10 cellular contexts compared by ENCODE assay signal in the genomic region with DNA sequence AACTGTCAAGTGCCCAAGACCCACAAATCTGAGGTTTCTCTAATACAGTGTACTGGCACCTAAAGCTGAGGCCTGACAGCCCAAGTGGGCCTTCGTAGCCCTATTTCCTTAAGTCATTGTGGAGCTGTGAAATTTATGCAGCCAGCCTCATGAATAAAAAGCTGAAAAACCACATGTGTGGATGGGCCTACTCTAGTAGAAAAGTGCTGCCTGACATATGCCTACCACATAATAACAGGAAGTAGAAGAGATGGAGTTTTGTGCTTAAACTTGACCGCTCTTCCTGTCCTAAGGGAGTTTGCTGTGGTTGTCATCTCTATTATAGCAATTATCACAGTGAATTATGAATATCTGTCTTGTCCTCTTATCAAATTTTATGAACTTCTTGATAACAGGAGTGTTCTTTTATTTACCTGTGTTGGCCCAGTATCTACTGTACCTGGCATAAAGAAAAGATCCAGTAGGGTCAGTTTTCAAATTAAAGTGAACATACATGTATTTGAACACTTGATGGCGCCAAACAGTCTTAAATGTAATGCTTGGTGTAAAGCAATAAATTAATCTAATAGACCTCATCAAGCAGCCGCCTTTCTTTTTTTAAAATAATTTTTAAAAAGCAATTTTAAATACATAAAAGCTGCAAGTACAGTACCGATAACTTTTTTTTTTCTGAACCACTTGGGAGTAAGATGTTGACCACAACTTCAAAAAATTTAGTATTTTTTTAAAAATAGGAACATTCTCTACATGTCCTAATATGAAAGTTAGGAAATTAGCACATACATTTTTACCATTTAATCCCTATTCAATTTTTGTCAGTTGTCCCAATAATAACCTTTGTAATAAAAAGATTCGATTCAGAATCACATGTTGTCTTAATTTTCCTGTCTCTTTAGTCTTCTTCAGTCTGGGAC. TPM values are rescaled to one million over a fixed set of nuclear protein-coding genes. Genes with fewer than 3 reads are reported as not detected.
DNase-seq lines count a peak whose midpoint lies in the region; ATAC-seq and TF ChIP-seq lines count a peak whose summit lies in the region.
"Had no signal": no experiment of that assay in that cellular context is flagged by ENCODE, and none has a peak within 500 bp of the region (broad histone marks: within the 10 kb centered on the region; RNA-seq: fewer than 3 reads in every experiment).

No MANE protein-coding gene starts in this region.

- H3K36me3 Mint-ChIP-seq in progenitor cell of endocrine pancreas (ENCODE audit: insufficient read depth), result peaks cover 5% of the 10 kb centered on the region

- H3K9me3 Mint-ChIP-seq in progenitor cell of endocrine pancreas (ENCODE audit: low read depth), result no peaks in the 10 kb centered on the region

- H3K4me1 Mint-ChIP-seq in progenitor cell of endocrine pancreas (ENCODE audit: low read depth), result peaks cover 7% of the 10 kb centered on the region

- CTCF ChIA-PET in RWPE1 (lab: Yijun Ruan, JAX), result interaction anchor here (0.5 to 1.5 kb wide), 5 partner anchors 11 to 1093 kb away, joined by 4 to 7 read pairs (median 4); no protein-coding TSS in a partner anchor

- POLR2A ChIA-PET in RWPE1 (lab: Yijun Ruan, JAX; ENCODE audit: low non-redundant PET), result no interaction called here

- H3K27me3 Mint-ChIP-seq in progenitor cell of endocrine pancreas, result no peaks in the 10 kb centered on the region
- H3K27me3 Mint-ChIP-seq: activated naive CD8-positive, alpha-beta T cell had no signal

- peak; percentile 0 for DNase-seq in NCI-H187 treated with DMSO at 0.1 percent for 48 hours (lab: John Stamatoyannopoulos, UW)
- no peak for DNase-seq in NCI-H187 (lab: John Stamatoyannopoulos, UW)
- peak; percentile 63 for DNase-seq in M059J (ENCODE audit: low read depth)
- DNase-seq in RWPE1 (ENCODE audit: low spot score), result peak; percentile 74
- DNase-seq in fibroblast of peridontal ligament (ENCODE audit: extremely low read depth), result peak; percentile 66
- DNase-seq in progenitor cell of endocrine pancreas (ENCODE audit: low spot score, unreplicated experiment), result no peak
- DNase-seq in 8988T, result no peak

- H3K27ac Mint-ChIP-seq in progenitor cell of endocrine pancreas, result no peak overlapping the region
- H3K27ac Mint-ChIP-seq: activated naive CD8-positive, alpha-beta T cell had no signal

- H3K4me3 Mint-ChIP-seq in progenitor cell of endocrine pancreas (ENCODE audit: low read depth), result no peak overlapping the region
- H3K4me3 Mint-ChIP-seq: activated naive CD8-positive, alpha-beta T cell had no signal

- TF ChIP-seq CTCF in RWPE1 (conservative IDR thresholded peaks at IDR 0.05; ENCODE audit: low read depth) (peak; percentile 83), progenitor cell of endocrine pancreas (IDR thresholded peaks at IDR 0.05; ENCODE audit: unreplicated experiment) (peak; percentile 78)

- H3K27ac ChIP-seq in RWPE1, result no peak overlapping the region
- H3K27ac ChIP-seq: BLaER1 had no signal

- peak; percentile 79 for ATAC-seq in GM21737 (IDR thresholded peaks at IDR 0.05; ENCODE audit: unreplicated experiment)

RNA-seq across cellular contexts. Expression of a gene that starts 51.0 kb away (rescaled TPM):
- 15.6 and 20.1 TPM in 2 replicates for total RNA-seq in M059J (2014; rRNA removed; shearing (Covaris generic))
- total RNA-seq in progenitor cell of endocrine pancreas, result 17.7 and 19.0 TPM in 2 replicates

RNA-seq across cellular contexts. Expression of a gene that starts 53.3 kb away (rescaled TPM):
- total RNA-seq in M059J (2014; rRNA removed; shearing (Covaris generic)), result not detected in 2 replicates
- 0.82 and 2.2 TPM in 2 replicates for total RNA-seq in progenitor cell of endocrine pancreas

Comparison
In these comparisons a context has a peak if more than half of its experiments do, and no peak if none do; other contexts are left out.
1. DNase-seq: peak in NCI-H187 treated with DMSO at 0.1 percent for 48 hours (single experiment), M059J (single experiment), RWPE1 (single experiment) and fibroblast of peridontal ligament (single experiment); none in NCI-H187 (0 of 2), progenitor cell of endocrine pancreas (single experiment) and 8988T (single experiment).